Comparison of ENCODE assay signal across 21 cellular contexts in the genomic region with DNA sequence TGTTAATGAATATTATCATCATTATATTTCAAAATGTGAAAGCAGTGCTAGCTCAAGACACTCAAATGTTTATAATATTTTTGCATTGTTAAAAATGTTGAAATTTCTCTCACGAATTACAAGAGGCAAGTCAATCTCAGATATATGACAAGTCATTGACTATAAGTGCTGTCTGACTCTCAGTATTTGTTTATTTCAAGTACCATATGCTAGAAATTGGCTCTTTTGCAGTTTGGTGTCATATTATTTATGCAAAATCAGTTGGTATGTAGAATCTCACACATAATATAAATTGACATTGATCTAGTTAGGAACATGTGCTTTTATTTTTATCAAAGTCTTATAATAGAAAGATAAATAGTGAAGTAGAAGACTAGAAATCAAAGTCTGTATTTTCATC.
"Had no signal": no experiment of that assay in that cellular context is flagged by ENCODE, and none has a peak within 500 bp of the region (broad histone marks: within the 10 kb centered on the region; RNA-seq: fewer than 3 reads in every experiment).

No MANE protein-coding gene starts in this region.

- H3K4me3 Mint-ChIP-seq: activated B cell treated with CpG ODN at 0.5 μM for 24 hours; activated CD4-positive, alpha-beta T cell treated with anti-CD3 and anti-CD28 coated beads for 36 hours; activated naive CD8-positive, alpha-beta T cell treated with anti-CD3 and anti-CD28 coated beads for 36 hours; activated T-cell treated with anti-CD3 and anti-CD28 coated beads, Interleukin-2, amount 50 U/mL, for 4 hours; naive thymus-derived CD8-positive, alpha-beta T cell; neural progenitor cell; T-cell had no signal

- H3K4me2 ChIP-seq: neural progenitor cell had no signal

- H2AFZ ChIP-seq: neural progenitor cell had no signal

- H3K9me3 ChIP-seq: heart right ventricle, thyroid gland, upper lobe of right lung had no signal

- H3K27ac ChIP-seq: cardiac muscle cell, neural progenitor cell, thyroid gland, upper lobe of right lung had no signal

- H3K4me3 ChIP-seq: cardiac muscle cell, heart right ventricle, neural progenitor cell, thyroid gland, upper lobe of right lung had no signal

- H3K9me3 Mint-ChIP-seq: activated B cell treated with CpG ODN at 0.5 μM for 24 hours; activated naive CD8-positive, alpha-beta T cell treated with anti-CD3 and anti-CD28 coated beads for 36 hours; activated T-cell treated with anti-CD3 and anti-CD28 coated beads, Interleukin-2, amount 50 U/mL, for 4 hours; activated T-helper 2 cell treated with anti-CD3 and anti-CD28 coated beads, Interferon-gamma antibody, Interleukin-2, Interleukin-4, amounts not matched to agents 10 μg/mL and 5 μg/mL and 100 μg/mL, durations not matched to agents 14 hours and 24 hours and 36 hours; naive thymus-derived CD8-positive, alpha-beta T cell; neural progenitor cell; T-cell had no signal

- H3K4me1 Mint-ChIP-seq: activated B cell treated with CpG ODN at 0.5 μM for 24 hours; activated CD4-positive, alpha-beta T cell treated with anti-CD3 and anti-CD28 coated beads for 36 hours; activated naive CD8-positive, alpha-beta T cell treated with anti-CD3 and anti-CD28 coated beads for 36 hours; naive thymus-derived CD8-positive, alpha-beta T cell; neural progenitor cell; T-cell had no signal

- H3K27ac Mint-ChIP-seq: activated B cell treated with CpG ODN at 0.5 μM for 24 hours; activated CD4-positive, alpha-beta T cell treated with anti-CD3 and anti-CD28 coated beads for 36 hours; activated naive CD8-positive, alpha-beta T cell treated with anti-CD3 and anti-CD28 coated beads for 36 hours; activated T-helper 2 cell treated with anti-CD3 and anti-CD28 coated beads, Interferon-gamma antibody, Interleukin-2, Interleukin-4, amounts not matched to agents 10 μg/mL and 5 μg/mL and 100 μg/mL, durations not matched to agents 14 hours and 24 hours and 36 hours; naive thymus-derived CD8-positive, alpha-beta T cell; neural progenitor cell; T-cell had no signal

- H3K36me3 Mint-ChIP-seq: activated naive CD8-positive, alpha-beta T cell treated with anti-CD3 and anti-CD28 coated beads for 36 hours; naive thymus-derived CD8-positive, alpha-beta T cell; neural progenitor cell; T-cell had no signal

- H3K4me1 ChIP-seq: thyroid gland, upper lobe of right lung had no signal

- H3K36me3 ChIP-seq: cardiac muscle cell, neural progenitor cell, thyroid gland, upper lobe of right lung had no signal

- DNase-seq: activated B cell treated with CpG ODN at 0.5 μM for 24 hours; activated CD4-positive, alpha-beta T cell treated with anti-CD3 and anti-CD28 coated beads for 36 hours; activated CD4-positive, alpha-beta T cell treated with anti-CD3 and anti-CD28 coated beads, Interleukin-2, amount 50 U/mL, for 4 hours; activated CD8-positive, alpha-beta memory T cell treated with anti-CD3 and anti-CD28 coated beads for 24 hours; activated CD8-positive, alpha-beta memory T cell treated with anti-CD3 and anti-CD28 coated beads, Interleukin-2, amount 50 U/mL, for 48 hours; activated naive CD4-positive, alpha-beta T cell; activated naive CD8-positive, alpha-beta T cell treated with anti-CD3 and anti-CD28 coated beads for 36 hours; activated T-cell treated with anti-CD3 and anti-CD28 coated beads, Interleukin-2, amount 50 U/mL, for 4 hours; amniotic stem cell; heart right ventricle; naive thymus-derived CD8-positive, alpha-beta T cell; stimulated activated CD4-positive, alpha-beta T cell treated with anti-CD3 and anti-CD28 coated beads, Interleukin-4, amount 100 ng/mL, for 24 hours; stimulated activated naive CD8-positive, alpha-beta T cell treated with anti-CD3 and anti-CD28 coated beads, Interleukin-15, Interleukin-2, amounts not matched to agents 100 U/mL and 50 U/mL, for 24 hours; T-cell; thyroid gland; upper lobe of right lung had no signal

- H3K9ac ChIP-seq: neural progenitor cell had no signal

- H3K27me3 ChIP-seq: cardiac muscle cell, heart right ventricle, neural progenitor cell, thyroid gland, upper lobe of right lung had no signal

- ATAC-seq: activated CD4-positive, alpha-beta T cell treated with anti-CD3 and anti-CD28 coated beads for 36 hours; activated T-cell treated with anti-CD3 and anti-CD28 coated beads, Interleukin-2, amount 50 U/mL, for 4 hours; heart right ventricle; left lobe of liver; naive thymus-derived CD8-positive, alpha-beta T cell; sciatic nerve; stimulated activated naive CD8-positive, alpha-beta T cell treated with anti-CD3 and anti-CD28 coated beads, Interleukin-15, Interleukin-2, amounts not matched to agents 100 U/mL and 50 U/mL, for 24 hours; T-cell; upper lobe of right lung had no signal

- H3K27me3 Mint-ChIP-seq: activated B cell treated with CpG ODN at 0.5 μM for 24 hours; activated CD4-positive, alpha-beta T cell treated with anti-CD3 and anti-CD28 coated beads for 36 hours had no signal
